ENCODE assay signal across 8 cellular contexts in the genomic region with DNA sequence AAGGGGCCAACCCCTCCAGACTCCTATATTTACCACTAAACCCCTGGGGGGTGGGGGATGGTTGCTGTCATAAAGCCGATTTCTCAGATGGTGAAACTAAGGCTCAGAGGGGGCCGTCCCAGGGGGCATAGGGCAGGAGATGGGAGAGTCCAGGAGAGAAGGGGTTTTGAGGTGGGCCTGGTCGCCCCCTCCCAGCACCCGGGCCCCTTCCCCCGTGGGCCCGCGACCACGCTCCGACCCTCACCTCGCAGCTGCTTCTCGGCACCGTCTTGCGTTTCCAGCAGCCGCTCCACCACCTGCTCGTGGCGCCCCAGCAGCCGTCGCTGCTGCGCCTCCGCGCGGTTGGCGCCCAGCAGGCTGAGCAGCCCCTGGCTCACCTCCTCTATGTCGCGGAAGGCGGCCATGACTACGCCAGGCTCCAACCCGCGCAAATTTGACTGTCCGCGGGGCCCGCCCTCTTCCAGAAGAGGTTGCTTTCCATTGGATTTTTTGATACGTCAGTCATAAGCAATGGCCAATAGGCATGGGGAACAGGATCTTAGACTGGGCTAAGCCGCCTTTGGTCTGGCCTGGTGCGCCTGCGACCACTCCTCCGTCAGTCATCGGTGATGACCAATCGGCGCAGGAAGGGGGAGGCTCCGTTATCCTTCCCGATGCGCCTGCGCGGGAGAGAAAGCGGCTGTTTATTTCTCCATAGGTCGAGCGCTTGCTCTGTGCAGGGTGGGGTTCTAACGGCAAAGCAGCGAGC. TPM values are rescaled to one million over a fixed set of nuclear protein-coding genes. Genes with fewer than 3 reads are reported as not detected.
DNase-seq lines count a peak whose midpoint lies in the region; ATAC-seq, FAIRE-seq and TF ChIP-seq lines count a peak whose summit lies in the region.

A gene with protein sequence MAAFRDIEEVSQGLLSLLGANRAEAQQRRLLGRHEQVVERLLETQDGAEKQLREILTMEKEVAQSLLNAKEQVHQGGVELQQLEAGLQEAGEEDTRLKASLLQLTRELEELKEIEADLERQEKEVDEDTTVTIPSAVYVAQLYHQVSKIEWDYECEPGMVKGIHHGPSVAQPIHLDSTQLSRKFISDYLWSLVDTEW (minus strand): TSS at position 410 of the 748 bp plus-strand sequence. CDS start 6 bp downstream, at position 404.

- DNase-seq in AG20443 (ENCODE audit: low spot score) (peak; percentile 99), NCI-H510A (lab: John Stamatoyannopoulos, UW) (peak; percentile 95), chondrocyte (ENCODE audit: low spot score) (peak; percentile 98), kidney (peak; percentile 98)
- DNase-seq in activated CD4-positive, alpha-beta T cell treated with anti-CD3 and anti-CD28 coated beads for 1 hour = peak; percentile 81
- peak; percentile 96 for DNase-seq in stimulated activated CD4-positive, alpha-beta T cell treated with anti-CD3 and anti-CD28 coated beads, Interleukin-15, amount 100 ng/mL, for 24 hours

- H3K27me3 Mint-ChIP-seq in chondrocyte (ENCODE audit: low read depth) = no peaks in the 10 kb centered on the region

- intact Hi-C loops in kidney (cut with DNase I) = no loop called here

- peak within 1 kb of the TSS in 1 of 2 donors; percentile 28 for H3K27ac ChIP-seq in kidney (ENCODE audit: low read depth in 2 of 2, low read length in 2 of 2)

- H3K4me1 ChIP-seq in kidney (ENCODE audit: control insufficient read depth in 1 of 2, insufficient read depth in 1 of 2, low read depth in 1 of 2, low read length in 2 of 2) = peaks cover 8% of the 10 kb centered on the region in 2 donors

- peak; percentile 96 for FAIRE-seq in kidney (lab: Jason Lieb, UNC)

- H3K36me3 ChIP-seq in kidney (ENCODE audit: control insufficient read depth in 1 of 2, insufficient read depth in 2 of 2, low read length in 2 of 2) = no peaks in the 10 kb centered on the region

- peak within 1 kb of the TSS in 1 of 2 donors; percentile 47 for H3K9ac ChIP-seq in kidney (ENCODE audit: low read length in 2 of 2)

- H3K36me3 Mint-ChIP-seq in chondrocyte (ENCODE audit: low read depth) = no peaks in the 10 kb centered on the region

- no peaks in the 10 kb centered on the region for H3K9me3 ChIP-seq in kidney (ENCODE audit: control insufficient read depth in 1 of 2, low read length in 2 of 2)

- H3K4me1 Mint-ChIP-seq in chondrocyte (ENCODE audit: low read depth) = peaks cover 72% of the 10 kb centered on the region

- peak; percentile 87 for TF ChIP-seq POLR2A in GM19099 (IDR thresholded peaks at IDR 0.05; ENCODE audit: extremely low read depth, insufficient read length, low read depth)

- peak within 1 kb of the TSS; percentile 85 for H3K27ac Mint-ChIP-seq in chondrocyte (ENCODE audit: unreplicated experiment)

- peak within 1 kb of the TSS; percentile 60 to 67 for H3K4me3 ChIP-seq in kidney (ENCODE audit: low read length in 2 of 2)

- peak; percentile 97 for ATAC-seq in HG03432 (IDR thresholded peaks at IDR 0.05; ENCODE audit: unreplicated experiment)

- no peaks in the 10 kb centered on the region for H3K9me3 Mint-ChIP-seq in chondrocyte (ENCODE audit: low read depth)

- TF ChIP-seq CTCF in chondrocyte (IDR thresholded peaks at IDR 0.05) (peak; percentile 16), kidney (IDR thresholded peaks at IDR 0.05; ENCODE audit: borderline replicate concordance, extremely low read depth, insufficient read depth) (no peak)

- peak within 1 kb of the TSS; percentile 76 for H3K4me3 Mint-ChIP-seq in chondrocyte (ENCODE audit: unreplicated experiment)

RNA-seq across cellular contexts. Expression of the gene that starts here (rescaled TPM):
- total RNA-seq in chondrocyte (8.3 to 22.9 TPM (median 8.4 TPM) in 3 replicates), kidney (1.7 TPM)
- 0.65 TPM for polyA plus RNA-seq in kidney (ENCODE audit: insufficient read depth, low read depth, low replicate concordance)
